ENCODE assay signal across 8 cellular contexts in genomic region chrX:107025538-107025937, GRCh38. TPM values are rescaled to one million over a fixed set of nuclear protein-coding genes. Genes with fewer than 3 reads are reported as not detected.
A peak's percentile ranks its signal among the peaks of the same experiment; 100 is the strongest.
DNase-seq lines count a peak whose midpoint lies in the region; ATAC-seq, FAIRE-seq and TF ChIP-seq lines count a peak whose summit lies in the region.

No MANE protein-coding gene starts in this region.

- H3K79me2 ChIP-seq in keratinocyte (ENCODE audit: control insufficient read depth, insufficient read depth, low read length), result no peaks in the 10 kb centered on the region

- no peaks in the 10 kb centered on the region for H3K4me1 ChIP-seq in keratinocyte (ENCODE audit: control insufficient read depth, extremely low read depth, insufficient read depth, low read length)

- CTCF ChIA-PET in WTC11 (lab: Charles Lee), result interaction anchor here (0.5 to 2.1 kb wide), 9 partner anchors 26 to 606 kb away, joined by 3 to 9 read pairs (median 4); no protein-coding TSS in a partner anchor

- no peaks in the 10 kb centered on the region for H3K9me1 ChIP-seq in keratinocyte (ENCODE audit: control insufficient read depth, extremely low read depth, insufficient read depth, low read length)

- DNase-seq in ELR (ENCODE audit: low read depth), result peak; percentile 49
- peak; percentile 3 for DNase-seq in LNCaP clone FGC (ENCODE audit: low read depth)
- no peak for DNase-seq in WTC11 (ENCODE audit: low spot score)
- DNase-seq in keratinocyte (ENCODE audit: low read depth, low spot score), result no peak
- no peak for DNase-seq in GM19240 (ENCODE audit: insufficient read length, low spot score)
- DNase-seq in amniotic stem cell (lab: John Stamatoyannopoulos, UW), result no peak

- dilution Hi-C loops in keratinocyte (cut with MboI; ENCODE audit: extremely low pct_ligation_motif_present, low sequenced_read_pairs), result no loop called here

- H3K9me3 ChIP-seq in keratinocyte (ENCODE audit: control insufficient read depth, low read depth, low read length), result no peaks in the 10 kb centered on the region

- no peak overlapping the region for H3K27ac Mint-ChIP-seq in WTC11

- H3K4me3 ChIP-seq in LNCaP clone FGC (ENCODE audit: low read depth, low read length) (no peak overlapping the region), keratinocyte (ENCODE audit: control insufficient read depth in 2 of 3, extremely low read depth in 1 of 3, insufficient read depth in 2 of 3, low read depth in 1 of 3, low read length in 3 of 3) (no peak overlapping the region)

- H2AFZ ChIP-seq in keratinocyte (ENCODE audit: control insufficient read depth, low read length), result no peak overlapping the region

- POLR2A ChIA-PET in WTC11 (lab: Charles Lee), result no interaction called here

- no peaks in the 10 kb centered on the region for H3K9me3 Mint-ChIP-seq in WTC11

- no peak overlapping the region for H3K4me2 ChIP-seq in keratinocyte (ENCODE audit: control insufficient read depth, extremely low read depth, insufficient read depth, low read depth, low read length)

- no peaks in the 10 kb centered on the region for H3K27me3 Mint-ChIP-seq in WTC11 (ENCODE audit: low read depth)

- no peaks in the 10 kb centered on the region for H3K36me3 Mint-ChIP-seq in WTC11

- no peaks in the 10 kb centered on the region for H3K36me3 ChIP-seq in keratinocyte (ENCODE audit: control insufficient read depth in 2 of 2, extremely low read depth in 1 of 2, insufficient read depth in 2 of 2, low read length in 2 of 2)

- peak; percentile 69 for TF ChIP-seq CTCF in LNCaP clone FGC (IDR thresholded peaks at IDR 0.05; ENCODE audit: control insufficient read depth, extremely low read depth, insufficient read depth)
- no peak for TF ChIP-seq CTCF in WTC11 (IDR thresholded peaks at IDR 0.05)
- TF ChIP-seq CTCF in keratinocyte (optimal IDR thresholded peaks at IDR 0.05 in 1 of 3, IDR thresholded peaks at IDR 0.05 in 1 of 3, conservative IDR thresholded peaks at IDR 0.05 in 1 of 3; ENCODE audit: extremely low read depth in 1 of 3, insufficient read depth in 2 of 3, low read length in 3 of 3), result peak; percentile 49 to 62 (median 56)

- ATAC-seq in WTC11 (peak; percentile 48; the same call in 1 of the 2 replicates), GM21423 (IDR thresholded peaks at IDR 0.05; ENCODE audit: unreplicated experiment) (no peak), GM19324 (IDR thresholded peaks at IDR 0.05; ENCODE audit: low FRiP score, unreplicated experiment) (no peak)

- H3K27me3 ChIP-seq in keratinocyte (ENCODE audit: control insufficient read depth, extremely low read depth, insufficient read depth, low read length), result peaks cover 3% of the 10 kb centered on the region

- H3K27ac ChIP-seq in keratinocyte (ENCODE audit: control insufficient read depth, insufficient read depth, low read length), result no peak overlapping the region

- H3K4me1 Mint-ChIP-seq in WTC11, result no peaks in the 10 kb centered on the region

- no peak overlapping the region for H3K9ac ChIP-seq in keratinocyte (ENCODE audit: control insufficient read depth, extremely low read depth, insufficient read depth, low read length)

- FAIRE-seq in keratinocyte (lab: Jason Lieb, UNC), result peak; percentile 36

- no peak overlapping the region for H3K4me3 Mint-ChIP-seq in WTC11

- H4K20me1 ChIP-seq in keratinocyte (ENCODE audit: control insufficient read depth, extremely low read depth, insufficient read depth, low read length), result no peaks in the 10 kb centered on the region

TF ChIP-seq in WTC11, 78 proteins besides CTCF, POLR2A, EP300 and RAD21:
- TF ChIP-seq STAT6 (CRISPR knock-in tag; conservative IDR thresholded peaks at IDR 0.05; ENCODE audit: low read depth), result no peak
- no peak for TF ChIP-seq ELF4 (CRISPR knock-in tag; IDR thresholded peaks at IDR 0.05; ENCODE audit: low read depth)
- TF ChIP-seq TEAD1 (CRISPR knock-in tag; IDR thresholded peaks at IDR 0.05), result no peak
- no peak for TF ChIP-seq FOXK1 (CRISPR knock-in tag; IDR thresholded peaks at IDR 0.05)
- TF ChIP-seq KAT7 (CRISPR knock-in tag; IDR thresholded peaks at IDR 0.05; ENCODE audit: borderline replicate concordance), result no peak
- TF ChIP-seq MYBL2 (CRISPR knock-in tag; IDR thresholded peaks at IDR 0.05), result no peak
- no peak for TF ChIP-seq SMAD4 (CRISPR knock-in tag; IDR thresholded peaks at IDR 0.05)
- no peak for TF ChIP-seq NFE2L1 (CRISPR knock-in tag; IDR thresholded peaks at IDR 0.05)
- TF ChIP-seq TCF7 (CRISPR knock-in tag; IDR thresholded peaks at IDR 0.05; ENCODE audit: low read depth), result no peak
- TF ChIP-seq ZNF138 (CRISPR knock-in tag; conservative IDR thresholded peaks at IDR 0.05), result no peak
- TF ChIP-seq IRF2 (CRISPR knock-in tag; IDR thresholded peaks at IDR 0.05; ENCODE audit: borderline replicate concordance, low read depth), result no peak
- no peak for TF ChIP-seq TP53 (CRISPR knock-in tag; IDR thresholded peaks at IDR 0.05)
- TF ChIP-seq ZNF121 (CRISPR knock-in tag; IDR thresholded peaks at IDR 0.05), result no peak
- TF ChIP-seq ZNF317 (CRISPR knock-in tag; IDR thresholded peaks at IDR 0.05; ENCODE audit: borderline replicate concordance, low read depth), result no peak
- TF ChIP-seq TEAD4 (CRISPR knock-in tag; IDR thresholded peaks at IDR 0.05), result no peak

RNA-seq across cellular contexts. Expression of gene MORC4, which starts 25.5 kb away (rescaled TPM):
- 2.8 to 4.6 TPM (median 3.0 TPM) in 3 replicates for total RNA-seq in WTC11 (2021)
- polyA plus RNA-seq in keratinocyte, result 13.5 to 21.0 TPM (median 16.4 TPM) in 3 replicates
- polyA plus RNA-seq in keratinocyte (2011; ENCODE audit: low read depth), result 14.7 TPM
- polyA plus RNA-seq in keratinocyte (2011; cell fraction: cytosol; rRNA removed), result 11.1 and 19.7 TPM in 2 replicates
- polyA plus RNA-seq in keratinocyte (2011; cell fraction: nucleus; rRNA removed), result 16.8 and 19.2 TPM in 2 replicates
- 14.6 and 15.5 TPM in 2 replicates for polyA plus RNA-seq in keratinocyte (2012; ENCODE audit: low replicate concordance)
- 9.0 to 23.4 TPM (median 13.3 TPM) in 3 replicates for polyA minus RNA-seq in keratinocyte
- 12.7 TPM for polyA minus RNA-seq in keratinocyte (2011; cell fraction: cytosol; rRNA and poly(A)+ RNA removed)
- polyA minus RNA-seq in keratinocyte (2011; cell fraction: nucleus; rRNA and poly(A)+ RNA removed), result 9.3 and 16.0 TPM in 2 replicates

Comparison
In these comparisons a context has a peak if more than half of its experiments do, and no peak if none do; other contexts are left out.
1. DNase-seq: peak in ELR (single experiment) and LNCaP clone FGC (single experiment); none in WTC11 (single experiment), keratinocyte (single experiment), GM19240 (single experiment) and amniotic stem cell (single experiment).